ENCODE assay signal across 22 cellular contexts in the genomic region with DNA sequence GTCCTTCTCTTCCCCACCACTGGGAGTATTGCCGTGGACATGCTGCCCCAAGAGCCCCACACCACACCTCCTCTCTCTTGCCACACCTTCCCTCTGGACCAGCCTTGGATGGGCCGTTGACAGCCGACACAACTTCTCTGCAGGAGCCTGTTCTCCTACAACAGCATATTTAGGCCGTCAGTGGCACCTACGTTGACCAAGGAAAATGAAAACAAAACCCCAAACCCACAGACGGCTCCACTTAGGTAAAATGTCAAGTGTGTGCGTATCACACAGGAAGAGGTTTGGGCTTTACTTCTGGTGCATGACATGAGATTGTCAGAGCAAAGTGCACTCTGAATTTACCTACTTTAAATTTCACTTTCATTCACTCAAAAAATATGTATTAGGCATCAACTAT.
DNase-seq lines count a peak whose midpoint lies in the region; ATAC-seq and TF ChIP-seq lines count a peak whose summit lies in the region.
"Had no signal": no experiment of that assay in that cellular context is flagged by ENCODE, and none has a peak within 500 bp of the region (broad histone marks: within the 10 kb centered on the region; RNA-seq: fewer than 3 reads in every experiment).

No MANE protein-coding gene starts in this region.

- no peak for TF ChIP-seq CTCF in GM13976 (IDR thresholded peaks at IDR 0.05; ENCODE audit: borderline replicate concordance, control extremely low read depth, extremely low read depth, insufficient read depth, missing control alignments)

- H3K27me3 Mint-ChIP-seq in activated T-cell treated with anti-CD3 and anti-CD28 coated beads, Interleukin-2, amount 50 U/mL, for 72 hours (ENCODE audit: low read depth): no peaks in the 10 kb centered on the region
- H3K27me3 Mint-ChIP-seq in activated T-cell treated with anti-CD3 and anti-CD28 coated beads, Interleukin-2, amount 50 U/mL, for 24 hours: no peaks in the 10 kb centered on the region
- H3K27me3 Mint-ChIP-seq in T-helper 1 cell treated with Interleukin-12 subunit alpha and Interleukin-12 subunit beta and Interleukin-4 antibody, amounts not matched to agents 30 μg/mL and 1 μg/mL, for 36 hours (ENCODE audit: low read depth): peaks cover 11% of the 10 kb centered on the region
- H3K27me3 Mint-ChIP-seq in central memory CD8-positive, alpha-beta T cell: no peaks in the 10 kb centered on the region

- no peaks in the 10 kb centered on the region for H3K36me3 Mint-ChIP-seq in activated T-cell treated with anti-CD3 and anti-CD28 coated beads, Interleukin-2, amount 50 U/mL, for 72 hours (ENCODE audit: insufficient read depth in 2 of 2)
- H3K36me3 Mint-ChIP-seq in activated T-cell treated with anti-CD3 and anti-CD28 coated beads, Interleukin-2, amount 50 U/mL, for 24 hours (ENCODE audit: low read depth): peaks cover 16% of the 10 kb centered on the region
- peaks cover 4% of the 10 kb centered on the region for H3K36me3 Mint-ChIP-seq in T-helper 1 cell treated with Interleukin-12 subunit alpha and Interleukin-12 subunit beta and Interleukin-4 antibody, amounts not matched to agents 30 μg/mL and 1 μg/mL, for 36 hours (ENCODE audit: low read depth)
- H3K36me3 Mint-ChIP-seq in central memory CD8-positive, alpha-beta T cell (ENCODE audit: insufficient read depth): peaks cover 10% of the 10 kb centered on the region

- no peak overlapping the region for H3K27ac Mint-ChIP-seq in activated T-cell treated with anti-CD3 and anti-CD28 coated beads, Interleukin-2, amount 50 U/mL, for 72 hours
- H3K27ac Mint-ChIP-seq in activated T-cell treated with anti-CD3 and anti-CD28 coated beads, Interleukin-2, amount 50 U/mL, for 24 hours: no peak overlapping the region
- peak overlapping the region; percentile 51 for H3K27ac Mint-ChIP-seq in T-helper 1 cell treated with Interleukin-12 subunit alpha and Interleukin-12 subunit beta and Interleukin-4 antibody, amounts not matched to agents 30 μg/mL and 1 μg/mL, for 36 hours
- peak overlapping the region; percentile 68 for H3K27ac Mint-ChIP-seq in central memory CD8-positive, alpha-beta T cell (ENCODE audit: low read depth)
- H3K27ac Mint-ChIP-seq: IgD-negative memory B cell had no signal

- ATAC-seq in activated T-cell treated with anti-CD3 and anti-CD28 coated beads, Interleukin-2, amount 50 U/mL, for 72 hours (replicated peaks in 1 of 2): peak; percentile 47 to 71
- ATAC-seq in central memory CD8-positive, alpha-beta T cell (replicated peaks; ENCODE audit: extremely low read depth, poor library complexity, severe bottlenecking): peak; percentile 90
- peak; percentile 60 for ATAC-seq in stimulated activated naive CD8-positive, alpha-beta T cell treated with anti-CD3 and anti-CD28 coated beads, Interleukin-15, Interleukin-2, amounts not matched to agents 100 U/mL and 50 U/mL, for 24 hours
- ATAC-seq: foreskin keratinocyte, left ventricle myocardium superior, SK-N-SH treated with all-trans-retinoic acid at 6 μM for 48 hours had no signal

- in situ Hi-C loops in GM13976 (cut with MboI; ENCODE audit: low sequenced_read_pairs, unreplicated experiment): no loop called here

- H3K4me3 Mint-ChIP-seq in activated T-cell treated with anti-CD3 and anti-CD28 coated beads, Interleukin-2, amount 50 U/mL, for 72 hours: peak overlapping the region; percentile 32 to 67
- H3K4me3 Mint-ChIP-seq in activated T-cell treated with anti-CD3 and anti-CD28 coated beads, Interleukin-2, amount 50 U/mL, for 24 hours: no peak overlapping the region
- no peak overlapping the region for H3K4me3 Mint-ChIP-seq in T-helper 1 cell treated with Interleukin-12 subunit alpha and Interleukin-12 subunit beta and Interleukin-4 antibody, amounts not matched to agents 30 μg/mL and 1 μg/mL, for 36 hours
- H3K4me3 Mint-ChIP-seq in central memory CD8-positive, alpha-beta T cell: peak overlapping the region; percentile 51
- H3K4me3 Mint-ChIP-seq: IgD-negative memory B cell had no signal

- peak in 1 of 2 donors; percentile 19 for DNase-seq in activated T-cell treated with anti-CD3 and anti-CD28 coated beads, Interleukin-2, amount 50 U/mL, for 72 hours
- DNase-seq in activated T-cell treated with anti-CD3 and anti-CD28 coated beads, Interleukin-2, amount 50 U/mL, for 24 hours: no peak
- peak in 1 of 2 donors; percentile 25 for DNase-seq in central memory CD8-positive, alpha-beta T cell (ENCODE audit: low spot score in 2 of 2)
- DNase-seq in stimulated activated naive CD8-positive, alpha-beta T cell treated with anti-CD3 and anti-CD28 coated beads, Interleukin-15, Interleukin-2, amounts not matched to agents 100 U/mL and 50 U/mL, for 24 hours: peak; percentile 8
- no peak for DNase-seq in GM13976 (ENCODE audit: low spot score)
- DNase-seq in SKM-1 treated with dmso at 0.1 percent for 144 hours (lab: John Stamatoyannopoulos, UW; ENCODE audit: unreplicated experiment): no peak
- DNase-seq in NCI-H1092 (lab: John Stamatoyannopoulos, UW): no peak
- DNase-seq: activated CD4-positive, alpha-beta T cell treated with anti-CD3 and anti-CD28 coated beads for 1 hour; amygdala; C1 segment of cervical spinal cord; dermis blood vessel endothelial cell; DMS153; foreskin keratinocyte; GM23248; left ventricle myocardium superior; NCI-H1436; NCI-H524 treated with DMSO at 0.1 percent for 48 hours; nucleus accumbens; retina had no signal

- peaks cover 2 to 4% of the 10 kb centered on the region in 2 donors for H3K9me3 Mint-ChIP-seq in activated T-cell treated with anti-CD3 and anti-CD28 coated beads, Interleukin-2, amount 50 U/mL, for 72 hours
- H3K9me3 Mint-ChIP-seq in activated T-cell treated with anti-CD3 and anti-CD28 coated beads, Interleukin-2, amount 50 U/mL, for 24 hours: no peaks in the 10 kb centered on the region
- peaks cover 3% of the 10 kb centered on the region for H3K9me3 Mint-ChIP-seq in T-helper 1 cell treated with Interleukin-12 subunit alpha and Interleukin-12 subunit beta and Interleukin-4 antibody, amounts not matched to agents 30 μg/mL and 1 μg/mL, for 36 hours
- no peaks in the 10 kb centered on the region for H3K9me3 Mint-ChIP-seq in central memory CD8-positive, alpha-beta T cell

- peaks cover 7% of the 10 kb centered on the region for H3K4me1 Mint-ChIP-seq in activated T-cell treated with anti-CD3 and anti-CD28 coated beads, Interleukin-2, amount 50 U/mL, for 72 hours (ENCODE audit: low read depth)
- H3K4me1 Mint-ChIP-seq in activated T-cell treated with anti-CD3 and anti-CD28 coated beads, Interleukin-2, amount 50 U/mL, for 24 hours (ENCODE audit: low read depth): peaks cover 17% of the 10 kb centered on the region
- H3K4me1 Mint-ChIP-seq in T-helper 1 cell treated with Interleukin-12 subunit alpha and Interleukin-12 subunit beta and Interleukin-4 antibody, amounts not matched to agents 30 μg/mL and 1 μg/mL, for 36 hours (ENCODE audit: low read depth): peaks cover 7% of the 10 kb centered on the region
- peaks cover 15% of the 10 kb centered on the region for H3K4me1 Mint-ChIP-seq in central memory CD8-positive, alpha-beta T cell

Comparison
In these comparisons a context has a peak if more than half of its experiments do, and no peak if none do; other contexts are left out.
1. H3K4me3 Mint-ChIP-seq: peak in activated T-cell treated with anti-CD3 and anti-CD28 coated beads, Interleukin-2, amount 50 U/mL, for 72 hours (2 of 2) and central memory CD8-positive, alpha-beta T cell (single experiment); none in activated T-cell treated with anti-CD3 and anti-CD28 coated beads, Interleukin-2, amount 50 U/mL, for 24 hours (single experiment) and T-helper 1 cell treated with Interleukin-12 subunit alpha and Interleukin-12 subunit beta and Interleukin-4 antibody, amounts not matched to agents 30 μg/mL and 1 μg/mL, for 36 hours (single experiment).
2. H3K27ac Mint-ChIP-seq: peak in T-helper 1 cell treated with Interleukin-12 subunit alpha and Interleukin-12 subunit beta and Interleukin-4 antibody, amounts not matched to agents 30 μg/mL and 1 μg/mL, for 36 hours (single experiment) and central memory CD8-positive, alpha-beta T cell (single experiment); none in activated T-cell treated with anti-CD3 and anti-CD28 coated beads, Interleukin-2, amount 50 U/mL, for 72 hours (single experiment) and activated T-cell treated with anti-CD3 and anti-CD28 coated beads, Interleukin-2, amount 50 U/mL, for 24 hours (single experiment).
3. Peak in every context shown above with its lines, with median percentiles within 50 percentile points of each other: ATAC-seq.